Comparison of ENCODE assay signal across 27 cellular contexts in the genomic region with DNA sequence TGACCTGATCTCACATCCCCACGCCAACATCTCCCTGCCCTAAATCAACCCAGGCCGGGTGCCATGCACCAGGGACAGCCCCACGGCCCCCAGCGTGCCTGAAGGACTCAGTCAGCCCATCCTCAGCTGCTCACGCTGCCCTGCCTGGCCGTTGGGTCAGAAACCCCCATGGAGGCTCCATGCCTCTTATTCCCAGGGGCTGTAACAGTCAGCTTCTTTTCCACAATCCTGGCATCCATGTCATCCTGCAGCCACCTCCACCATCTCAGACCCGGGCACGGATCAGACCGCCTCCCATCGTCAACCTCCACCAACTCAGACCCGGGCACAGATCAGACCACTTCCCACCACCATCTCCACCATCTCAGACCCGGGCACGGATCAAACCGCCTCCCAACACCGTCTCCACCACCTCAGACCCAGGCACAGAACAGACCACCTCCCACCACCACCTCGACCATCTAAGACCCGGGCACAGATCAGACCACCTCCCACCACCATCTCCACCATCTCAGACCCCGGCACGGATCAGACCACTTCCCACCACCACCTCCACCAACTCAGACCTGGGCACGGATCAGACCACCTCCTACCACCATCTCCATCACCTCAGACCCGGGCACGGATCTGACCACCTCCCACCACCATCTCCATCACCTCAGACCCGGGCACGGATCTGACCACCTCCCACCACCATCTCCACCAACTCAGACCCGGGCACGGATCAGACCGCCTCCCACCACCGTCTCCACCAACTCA. TPM values are rescaled to one million over a fixed set of nuclear protein-coding genes. Genes with fewer than 3 reads are reported as not detected.
DNase-seq lines count a peak whose midpoint lies in the region; ATAC-seq and TF ChIP-seq lines count a peak whose summit lies in the region.
"Had no signal": no experiment of that assay in that cellular context is flagged by ENCODE, and none has a peak within 500 bp of the region (broad histone marks: within the 10 kb centered on the region; RNA-seq: fewer than 3 reads in every experiment).

No MANE protein-coding gene starts in this region.

- H3K27ac ChIP-seq in CD4-positive, CD25-positive, alpha-beta regulatory T cell (ENCODE audit: insufficient read depth, low read length, poor library complexity, severe bottlenecking) = no peak overlapping the region
- no peak overlapping the region for H3K27ac ChIP-seq in uterus
- H3K27ac ChIP-seq: epithelial cell of prostate, HL-60, stomach, tibial artery had no signal

- H3K9me3 ChIP-seq in CD4-positive, CD25-positive, alpha-beta regulatory T cell (ENCODE audit: control insufficient read depth in 2 of 2, low read length in 2 of 2) = no peaks in the 10 kb centered on the region
- H3K9me3 ChIP-seq in uterus = no peaks in the 10 kb centered on the region
- H3K9me3 ChIP-seq: stomach, tibial artery had no signal

- no peak for ATAC-seq in CD4-positive, CD25-positive, alpha-beta regulatory T cell (ENCODE audit: low read depth in 2 of 2)
- ATAC-seq: SK-N-SH treated with all-trans-retinoic acid at 6 μM for 48 hours, T-helper 17 cell had no signal

- no peaks in the 10 kb centered on the region for H3K36me3 ChIP-seq in CD4-positive, CD25-positive, alpha-beta regulatory T cell (ENCODE audit: control insufficient read depth, insufficient read depth, low read length)
- no peaks in the 10 kb centered on the region for H3K36me3 ChIP-seq in H7 (replicated peaks; ENCODE audit: control insufficient read depth, insufficient read depth, low read length)
- no peaks in the 10 kb centered on the region for H3K36me3 ChIP-seq in uterus

- peak overlapping the region; percentile 86 to 92 (median 89) for H3K27ac Mint-ChIP-seq in CD4-positive, CD25-positive, alpha-beta regulatory T cell
- peak overlapping the region; percentile 6 for H3K27ac Mint-ChIP-seq in progenitor cell of endocrine pancreas
- H3K27ac Mint-ChIP-seq: HFFc6, T-helper 17 cell had no signal

- peaks cover 26% of the 10 kb centered on the region for H3K4me1 ChIP-seq in CD4-positive, CD25-positive, alpha-beta regulatory T cell (ENCODE audit: control insufficient read depth, insufficient read depth, low read length, poor library complexity, severe bottlenecking)
- H3K4me1 ChIP-seq in uterus = no peaks in the 10 kb centered on the region
- H3K4me1 ChIP-seq: tibial artery had no signal

- no peaks in the 10 kb centered on the region for H3K36me3 Mint-ChIP-seq in CD4-positive, CD25-positive, alpha-beta regulatory T cell
- no peaks in the 10 kb centered on the region for H3K36me3 Mint-ChIP-seq in progenitor cell of endocrine pancreas (ENCODE audit: insufficient read depth)

- DNase-seq in CD4-positive, CD25-positive, alpha-beta regulatory T cell = no peak
- DNase-seq in H7 = peak; percentile 43
- peak; percentile 45 for DNase-seq in islet precursor cell
- DNase-seq in progenitor cell of endocrine pancreas (ENCODE audit: low spot score, unreplicated experiment) = no peak
- DNase-seq in stimulated activated CD4-positive, alpha-beta T cell treated with anti-CD3 and anti-CD28 coated beads, Interleukin-12 subunit alpha, Interleukin-12 subunit beta, amount 100 ng/mL, for 4 hours = no peak
- DNase-seq in GM20000 (ENCODE audit: low spot score) = no peak
- no peak for DNase-seq in uterus
- DNase-seq: activated CD4-positive, CD25-positive, alpha-beta regulatory T cell treated with anti-CD3 and anti-CD28 coated beads, Interleukin-2, amount 50 U/mL, for 72 hours; activated gamma-delta T cell; amniotic stem cell; C1 segment of cervical spinal cord; Calu3; effector CD4-positive, alpha-beta T cell; HFFc6; mammary epithelial cell; NCI-H1417 treated with DMSO at 0.1 percent for 48 hours; NCI-H2081 treated with DMSO at 0.1 percent for 48 hours; NCI-H774; nucleus accumbens; stomach had no signal

- H3K27me3 Mint-ChIP-seq in CD4-positive, CD25-positive, alpha-beta regulatory T cell = peaks cover 9% of the 10 kb centered on the region
- H3K27me3 Mint-ChIP-seq in progenitor cell of endocrine pancreas = peaks cover 17% of the 10 kb centered on the region
- H3K27me3 Mint-ChIP-seq: T-helper 17 cell had no signal

- intact Hi-C loops in uterus (cut with DNase I; ENCODE audit: low total_unique reads) = no loop called here

- peak overlapping the region in 1 of 4 donors; percentile 10 for H3K4me3 Mint-ChIP-seq in CD4-positive, CD25-positive, alpha-beta regulatory T cell
- no peak overlapping the region for H3K4me3 Mint-ChIP-seq in progenitor cell of endocrine pancreas (ENCODE audit: low read depth)
- H3K4me3 Mint-ChIP-seq: HFFc6, T-helper 17 cell had no signal

- H3K9me3 Mint-ChIP-seq in CD4-positive, CD25-positive, alpha-beta regulatory T cell = peaks cover 0 to 4% (median 0%) of the 10 kb centered on the region in 7 donors
- no peaks in the 10 kb centered on the region for H3K9me3 Mint-ChIP-seq in progenitor cell of endocrine pancreas (ENCODE audit: low read depth)
- H3K9me3 Mint-ChIP-seq: HFFc6 had no signal

- H3K4me1 Mint-ChIP-seq in CD4-positive, CD25-positive, alpha-beta regulatory T cell = peaks cover 6 to 22% (median 8%) of the 10 kb centered on the region in 4 donors
- H3K4me1 Mint-ChIP-seq in progenitor cell of endocrine pancreas (ENCODE audit: low read depth) = no peaks in the 10 kb centered on the region

- no peak for TF ChIP-seq POLR2A in uterus (IDR thresholded peaks at IDR 0.05)

- no peak for TF ChIP-seq CTCF in progenitor cell of endocrine pancreas (IDR thresholded peaks at IDR 0.05; ENCODE audit: unreplicated experiment)
- no peak for TF ChIP-seq CTCF in GM20000 (IDR thresholded peaks at IDR 0.05; ENCODE audit: extremely low read depth, missing control alignments)
- no peak for TF ChIP-seq CTCF in uterus (IDR thresholded peaks at IDR 0.05)

- H3K27me3 ChIP-seq in CD4-positive, CD25-positive, alpha-beta regulatory T cell (ENCODE audit: control insufficient read depth, insufficient read depth, low read length) = no peaks in the 10 kb centered on the region
- peaks cover 11% of the 10 kb centered on the region for H3K27me3 ChIP-seq in H7 (ENCODE audit: control insufficient read depth, insufficient read depth, low read length)
- H3K27me3 ChIP-seq in uterus = no peaks in the 10 kb centered on the region
- H3K27me3 ChIP-seq: tibial artery had no signal

- no peak overlapping the region for H3K4me3 ChIP-seq in CD4-positive, CD25-positive, alpha-beta regulatory T cell (ENCODE audit: low read depth, low read length)
- H3K4me3 ChIP-seq in H7 (ENCODE audit: insufficient read depth, low read depth, low read length) (no peak overlapping the region), uterus (no peak overlapping the region)
- H3K4me3 ChIP-seq: stomach, tibial artery had no signal

RNA-seq across cellular contexts. Expression of a gene that starts 7.1 kb away (rescaled TPM):
- total RNA-seq in CD4-positive, CD25-positive, alpha-beta regulatory T cell = 109 TPM
- polyA plus RNA-seq in CD4-positive, CD25-positive, alpha-beta regulatory T cell = 10 to 100 TPM in 2 of 4 donors, 1 to 10 TPM in 2; 9.3 to 14.5 (median 11.8) TPM
- 37.9 and 39.0 TPM in 2 replicates for total RNA-seq in H7 (2014; rRNA removed; shearing (Covaris generic))
- total RNA-seq in progenitor cell of endocrine pancreas = 57.4 and 59.8 TPM in 2 replicates
- 10 to 100 TPM; 17.4 to 40.7 (median 32.1) TPM for total RNA-seq in uterus

RNA-seq across cellular contexts. Expression of a gene that starts 25.1 kb away (rescaled TPM):
- not detected for total RNA-seq in CD4-positive, CD25-positive, alpha-beta regulatory T cell
- polyA plus RNA-seq in CD4-positive, CD25-positive, alpha-beta regulatory T cell = not detected
- total RNA-seq in H7 (2014; rRNA removed; shearing (Covaris generic)) = 0.55 and 0.76 TPM in 2 replicates
- total RNA-seq in progenitor cell of endocrine pancreas (2.7 and 3.2 TPM in 2 replicates), uterus (under 1 TPM in 1 of 4 donors, not detected in 3; 0.21 TPM)
- total RNA-seq: HFFc6, kidney epithelial cell, skeletal muscle tissue, T-helper 17 cell had no signal

RNA-seq across cellular contexts. Expression of a gene that starts 43.0 kb away (rescaled TPM):
- total RNA-seq in CD4-positive, CD25-positive, alpha-beta regulatory T cell = 3.8 TPM
- polyA plus RNA-seq in CD4-positive, CD25-positive, alpha-beta regulatory T cell = 1 to 10 TPM in 2 of 4 donors, under 1 TPM in 2; 0.83 to 3.3 (median 1.4) TPM
- total RNA-seq in H7 (2014; rRNA removed; shearing (Covaris generic)) = 0.78 and 1.0 TPM in 2 replicates
- total RNA-seq in progenitor cell of endocrine pancreas (15.3 and 16.3 TPM in 2 replicates), uterus (10 to 100 TPM in 1 of 4 donors, 1 to 10 TPM in 2, under 1 TPM in 1; 0.29 to 13.3 (median 3.4) TPM)

RNA-seq across cellular contexts. Expression of a gene that starts 43.3 kb away (rescaled TPM):
- 27.3 TPM for total RNA-seq in CD4-positive, CD25-positive, alpha-beta regulatory T cell
- polyA plus RNA-seq in CD4-positive, CD25-positive, alpha-beta regulatory T cell = 1 to 10 TPM; 4.7 to 7.2 (median 5.7) TPM
- 7.0 and 15.7 TPM in 2 replicates for total RNA-seq in H7 (2014; rRNA removed; shearing (Covaris generic))
- total RNA-seq in progenitor cell of endocrine pancreas = 31.7 and 33.8 TPM in 2 replicates
- 10 to 100 TPM; 11.8 to 49.0 (median 31.5) TPM for total RNA-seq in uterus

Comparison
In these comparisons a context has a peak if more than half of its experiments do, and no peak if none do; other contexts are left out.
1. DNase-seq: peak in H7 (single experiment) and islet precursor cell (single experiment); none in CD4-positive, CD25-positive, alpha-beta regulatory T cell (0 of 3), progenitor cell of endocrine pancreas (single experiment), stimulated activated CD4-positive, alpha-beta T cell treated with anti-CD3 and anti-CD28 coated beads, Interleukin-12 subunit alpha, Interleukin-12 subunit beta, amount 100 ng/mL, for 4 hours (single experiment), GM20000 (single experiment) and uterus (0 of 2).